ENCODE assay signal across 1 cellular context in the genomic region with DNA sequence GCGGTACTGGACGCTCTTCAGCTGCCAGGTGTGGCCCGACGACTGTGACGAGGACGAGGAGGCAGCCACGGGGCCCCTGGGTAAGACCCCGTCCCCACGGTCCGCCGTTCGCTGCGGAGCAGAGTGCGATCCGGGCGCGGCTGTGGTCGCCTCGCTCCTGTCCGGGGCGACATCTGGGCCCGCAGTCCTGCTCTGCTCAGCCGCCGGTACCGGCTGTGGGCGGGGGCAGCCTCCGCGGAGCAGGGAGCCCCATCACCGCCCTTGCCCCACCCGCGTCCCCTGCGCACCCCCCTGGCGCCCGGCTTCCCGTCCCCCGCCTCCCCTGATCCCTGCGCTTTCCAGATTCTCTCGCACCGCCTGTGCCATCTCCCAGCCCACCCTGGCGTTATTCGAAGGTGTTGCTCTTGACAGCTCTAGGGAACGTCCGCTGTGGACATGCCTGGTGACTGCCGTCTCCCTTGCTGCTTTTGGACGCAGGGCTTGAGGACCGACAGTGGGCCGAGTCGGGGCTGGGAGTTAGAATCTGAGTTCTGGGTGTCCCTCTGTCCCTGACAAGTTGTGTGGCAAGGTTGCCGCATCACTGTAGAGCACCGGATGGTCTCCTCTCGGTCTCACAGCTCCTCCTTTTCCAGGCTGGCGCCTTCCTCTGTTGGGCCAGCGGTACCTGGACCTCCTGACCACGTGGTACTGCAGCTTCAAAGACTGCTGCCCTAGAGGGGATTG.
TF ChIP-seq lines count a peak whose summit lies in the region.

No MANE protein-coding gene starts in this region.

TF ChIP-seq in IMR-90, 13 proteins besides CTCF, POLR2A, EP300 and RAD21 (continued from another document):
- no peak for TF ChIP-seq FOS (IDR thresholded peaks at IDR 0.05; ENCODE audit: low read depth, low read length)
- TF ChIP-seq, protein P1, sequence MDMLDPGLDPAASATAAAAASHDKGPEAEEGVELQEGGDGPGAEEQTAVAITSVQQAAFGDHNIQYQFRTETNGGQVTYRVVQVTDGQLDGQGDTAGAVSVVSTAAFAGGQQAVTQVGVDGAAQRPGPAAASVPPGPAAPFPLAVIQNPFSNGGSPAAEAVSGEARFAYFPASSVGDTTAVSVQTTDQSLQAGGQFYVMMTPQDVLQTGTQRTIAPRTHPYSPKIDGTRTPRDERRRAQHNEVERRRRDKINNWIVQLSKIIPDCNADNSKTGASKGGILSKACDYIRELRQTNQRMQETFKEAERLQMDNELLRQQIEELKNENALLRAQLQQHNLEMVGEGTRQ (IDR thresholded peaks at IDR 0.05; ENCODE audit: low read depth, low read length) = peak; percentile 50
- TF ChIP-seq MXI1 (IDR thresholded peaks at IDR 0.05; ENCODE audit: borderline replicate concordance, low read depth, low read length) = no peak; the same call in 1 of the 2 replicates
TF ChIP-seq in IMR-90: peak in this region for 2.
